Comparison of ENCODE assay signal across 11 cellular contexts in the genomic region with DNA sequence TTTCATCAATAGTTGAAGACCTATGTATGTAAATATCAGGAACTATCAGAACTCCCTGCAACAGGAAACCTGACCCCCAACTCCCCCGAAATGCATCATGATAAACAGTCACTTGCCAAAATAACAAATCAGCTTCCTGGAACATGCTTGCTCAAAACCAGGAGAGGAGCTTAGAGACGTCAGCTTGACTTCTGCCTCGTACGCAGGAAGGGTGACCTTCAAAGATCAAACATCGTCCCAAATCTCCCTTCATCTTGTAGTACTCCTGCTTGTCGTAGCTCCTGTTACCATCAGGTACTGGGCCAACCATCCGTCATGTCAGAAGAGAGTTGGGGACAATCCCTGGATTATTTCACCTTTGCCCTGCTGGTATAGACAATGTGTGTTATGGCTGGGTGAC.
DNase-seq lines count a peak whose midpoint lies in the region; ATAC-seq and TF ChIP-seq lines count a peak whose summit lies in the region.
"Had no signal": no experiment of that assay in that cellular context is flagged by ENCODE, and none has a peak within 500 bp of the region (broad histone marks: within the 10 kb centered on the region; RNA-seq: fewer than 3 reads in every experiment).

No MANE protein-coding gene starts in this region.

- H2BK120ac ChIP-seq in neuronal stem cell (ENCODE audit: low read depth, low read length) = no peak overlapping the region

- H2BK15ac ChIP-seq in neuronal stem cell (ENCODE audit: low read length) = no peak overlapping the region

- H3K27ac Mint-ChIP-seq in stimulated activated naive CD8-positive, alpha-beta T cell treated with anti-CD3 and anti-CD28 coated beads, Interleukin-15, Interleukin-2, amounts not matched to agents 100 ng/mL and 50 ng/mL, for 24 hours = peak overlapping the region; percentile 78
- peak overlapping the region in 3 of 6 donors; percentile 19 to 64 (median 37) for H3K27ac Mint-ChIP-seq in naive B cell

- H3K27me3 Mint-ChIP-seq in stimulated activated naive CD8-positive, alpha-beta T cell treated with anti-CD3 and anti-CD28 coated beads, Interleukin-15, Interleukin-2, amounts not matched to agents 100 ng/mL and 50 ng/mL, for 24 hours = no peaks in the 10 kb centered on the region
- H3K27me3 Mint-ChIP-seq in naive B cell = no peaks in the 10 kb centered on the region
- H3K27me3 Mint-ChIP-seq: CD8-positive, alpha-beta memory T cell had no signal

- 14 to 32% (median 22%) methylated on average over 6 to 7 of the region's 7 CpGs for WGBS in adrenal gland, 4 donors
- WGBS in neuronal stem cell (ENCODE audit: extremely low coverage in 2 of 2, insufficient read length in 2 of 2, insufficient replicate concordance in 1 of 2), 2 donors = no CpG with 5 or more reads among the region's 7 CpGs

- H3K4me1 Mint-ChIP-seq in stimulated activated naive CD8-positive, alpha-beta T cell treated with anti-CD3 and anti-CD28 coated beads, Interleukin-15, Interleukin-2, amounts not matched to agents 100 ng/mL and 50 ng/mL, for 24 hours (ENCODE audit: low read depth) = peaks cover 42% of the 10 kb centered on the region
- peaks cover 22 to 31% (median 27%) of the 10 kb centered on the region in 3 donors for H3K4me1 Mint-ChIP-seq in naive B cell

- H4K8ac ChIP-seq in neuronal stem cell (ENCODE audit: low read depth, low read length) = no peak overlapping the region

- DNase-seq in stimulated activated naive CD8-positive, alpha-beta T cell treated with anti-CD3 and anti-CD28 coated beads, Interleukin-15, Interleukin-2, amounts not matched to agents 100 U/mL and 50 U/mL, for 24 hours = no peak
- DNase-seq in adrenal gland (peak in 6 of 7 donors; percentile 43 to 71 (median 52)), naive B cell (no peak), vagina (ENCODE audit: extremely low spot score in 2 of 2) (no peak), neuronal stem cell (ENCODE audit: low spot score) (no peak), H7 (no peak)
- DNase-seq: CD8-positive, alpha-beta memory T cell; NCI-H1694 treated with DMSO at 0.1 percent for 48 hours; PC-9 had no signal

- no peak overlapping the region for H3K18ac ChIP-seq in neuronal stem cell (ENCODE audit: low read length)

- H2AFZ ChIP-seq in neuronal stem cell (ENCODE audit: low read length) = no peak overlapping the region
- H2AFZ ChIP-seq: PC-9 had no signal

- H2BK12ac ChIP-seq in neuronal stem cell (ENCODE audit: low read length) = no peak overlapping the region

- H3K36me3 Mint-ChIP-seq in stimulated activated naive CD8-positive, alpha-beta T cell treated with anti-CD3 and anti-CD28 coated beads, Interleukin-15, Interleukin-2, amounts not matched to agents 100 ng/mL and 50 ng/mL, for 24 hours (ENCODE audit: low read depth) = no peaks in the 10 kb centered on the region
- H3K36me3 Mint-ChIP-seq in naive B cell = no peaks in the 10 kb centered on the region
- H3K36me3 Mint-ChIP-seq: CD8-positive, alpha-beta memory T cell had no signal

- no peak overlapping the region for H3K9ac ChIP-seq in neuronal stem cell (ENCODE audit: low read depth, low read length, poor library complexity)

- H3K27ac ChIP-seq in adrenal gland = peak overlapping the region; percentile 87 to 95 (median 93)
- peak overlapping the region; percentile 90 for H3K27ac ChIP-seq in vagina
- no peak overlapping the region for H3K27ac ChIP-seq in neuronal stem cell (replicated peaks; ENCODE audit: low read length)
- H3K27ac ChIP-seq: PC-9 had no signal

- TF ChIP-seq POLR2A in adrenal gland (IDR thresholded peaks at IDR 0.05) = no peak
- no peak for TF ChIP-seq POLR2A in vagina (IDR thresholded peaks at IDR 0.05)

- intact Hi-C loops in adrenal gland (cut with DNase I) (no loop called here), vagina (cut with DNase I) (loop anchor here (10.0 kb wide), 1 partner anchor 396 kb away; a partner anchor contains a TSS)

- no peak for ATAC-seq in stimulated activated naive CD8-positive, alpha-beta T cell treated with anti-CD3 and anti-CD28 coated beads, Interleukin-15, Interleukin-2, amounts not matched to agents 100 U/mL and 50 U/mL, for 24 hours
- ATAC-seq in naive B cell (ENCODE audit: low read depth in 2 of 2) (no peak), GM18909 (IDR thresholded peaks at IDR 0.05; ENCODE audit: poor library complexity, unreplicated experiment) (no peak)

- H3K36me3 ChIP-seq in adrenal gland (replicated peaks in 1 of 2) (no peaks in the 10 kb centered on the region), vagina (no peaks in the 10 kb centered on the region), neuronal stem cell (replicated peaks in 1 of 2; ENCODE audit: control insufficient read depth in 2 of 2, insufficient read depth in 2 of 2, low read length in 2 of 2) (no peaks in the 10 kb centered on the region), H7 (replicated peaks; ENCODE audit: control insufficient read depth, insufficient read depth, low read length) (no peaks in the 10 kb centered on the region)

- no peak overlapping the region for H3K23ac ChIP-seq in neuronal stem cell (ENCODE audit: low read depth, low read length, poor library complexity)

- H3K9me3 ChIP-seq in adrenal gland (replicated peaks in 1 of 3) (peaks cover 0 to 6% (median 0%) of the 10 kb centered on the region in 3 donors), vagina (no peaks in the 10 kb centered on the region), neuronal stem cell (replicated peaks in 1 of 2; ENCODE audit: control insufficient read depth in 2 of 2, insufficient read depth in 1 of 2, low read depth in 1 of 2, low read length in 2 of 2) (peaks cover 0 to 3% of the 10 kb centered on the region in 2 donors)

- no peak overlapping the region for H3K4ac ChIP-seq in neuronal stem cell (ENCODE audit: low read length)

- no peaks in the 10 kb centered on the region for H3K9me3 Mint-ChIP-seq in stimulated activated naive CD8-positive, alpha-beta T cell treated with anti-CD3 and anti-CD28 coated beads, Interleukin-15, Interleukin-2, amounts not matched to agents 100 ng/mL and 50 ng/mL, for 24 hours
- peaks cover 0 to 5% (median 0%) of the 10 kb centered on the region in 7 donors for H3K9me3 Mint-ChIP-seq in naive B cell

- H3K27me3 ChIP-seq in adrenal gland = no peaks in the 10 kb centered on the region
- H3K27me3 ChIP-seq in vagina = no peaks in the 10 kb centered on the region
- H3K27me3 ChIP-seq in neuronal stem cell (ENCODE audit: control insufficient read depth in 3 of 3, insufficient read depth in 3 of 3, low read depth in 1 of 3, low read length in 3 of 3) = peaks cover 0 to 18% (median 0%) of the 10 kb centered on the region in 3 experiments
- H3K27me3 ChIP-seq in H7 (ENCODE audit: control insufficient read depth, insufficient read depth, low read length) = no peaks in the 10 kb centered on the region

- H3K4me3 ChIP-seq in adrenal gland (no peak overlapping the region), vagina (no peak overlapping the region), neuronal stem cell (ENCODE audit: low read length in 2 of 2) (no peak overlapping the region), H7 (ENCODE audit: insufficient read depth, low read depth, low read length) (no peak overlapping the region)
- H3K4me3 ChIP-seq: PC-9 had no signal

- peaks cover 44 to 53% of the 10 kb centered on the region in 2 donors for H3K4me1 ChIP-seq in adrenal gland (replicated peaks in 1 of 2)
- peaks cover 60% of the 10 kb centered on the region for H3K4me1 ChIP-seq in vagina
- H3K4me1 ChIP-seq in neuronal stem cell (ENCODE audit: control insufficient read depth in 2 of 2, insufficient read depth in 1 of 2, low read depth in 1 of 2, low read length in 2 of 2) = peaks cover 6 to 7% of the 10 kb centered on the region in 2 donors

- H3K4me3 Mint-ChIP-seq in stimulated activated naive CD8-positive, alpha-beta T cell treated with anti-CD3 and anti-CD28 coated beads, Interleukin-15, Interleukin-2, amounts not matched to agents 100 ng/mL and 50 ng/mL, for 24 hours = peak overlapping the region; percentile 72
- peak overlapping the region in 5 of 8 donors; percentile 11 to 92 (median 84) for H3K4me3 Mint-ChIP-seq in naive B cell

- no peak overlapping the region for H4K91ac ChIP-seq in neuronal stem cell (ENCODE audit: low read depth, low read length, poor library complexity)

- H3K4me2 ChIP-seq in neuronal stem cell (ENCODE audit: insufficient read depth, low read length, poor library complexity, severe bottlenecking) = no peak overlapping the region

- H2AK5ac ChIP-seq in neuronal stem cell (ENCODE audit: low read depth, low read length) = no peak overlapping the region

- no peak overlapping the region for H2BK5ac ChIP-seq in neuronal stem cell (ENCODE audit: low read length)

- no peak overlapping the region for H3K14ac ChIP-seq in neuronal stem cell (ENCODE audit: low read length)

- H3K79me1 ChIP-seq in neuronal stem cell (ENCODE audit: low read depth, low read length) = no peaks in the 10 kb centered on the region

- TF ChIP-seq CTCF in adrenal gland (IDR thresholded peaks at IDR 0.05) (no peak), vagina (IDR thresholded peaks at IDR 0.05) (no peak)

Comparison
In these comparisons a context has a peak if more than half of its experiments do, and no peak if none do; other contexts are left out.
1. DNase-seq: peak in adrenal gland (6 of 7); none in stimulated activated naive CD8-positive, alpha-beta T cell treated with anti-CD3 and anti-CD28 coated beads, Interleukin-15, Interleukin-2, amounts not matched to agents 100 U/mL and 50 U/mL, for 24 hours (single experiment), naive B cell (single experiment), vagina (0 of 2), neuronal stem cell (single experiment) and H7 (single experiment).